1 cellular context compared by ENCODE assay signal in the genomic region with DNA sequence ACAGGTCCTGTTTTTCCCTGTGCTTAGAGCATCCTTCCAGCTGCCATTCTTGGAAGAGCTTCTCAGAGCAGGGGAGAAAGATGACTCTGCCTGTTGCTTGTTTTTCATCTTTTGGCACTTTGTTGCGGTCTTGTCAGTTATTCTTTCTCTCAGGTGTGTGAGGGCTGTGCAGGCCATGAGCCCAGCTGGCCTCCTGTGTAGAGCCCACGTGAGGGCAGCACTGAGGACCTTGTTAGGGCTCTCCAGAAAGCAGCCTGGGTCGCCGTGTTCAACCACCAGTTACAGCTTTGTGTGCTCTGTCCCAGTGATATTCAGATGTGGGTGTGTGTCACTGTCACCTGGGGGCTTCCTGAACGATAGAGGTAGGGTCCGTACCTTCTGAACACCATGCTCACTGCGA.
TF ChIP-seq lines count a peak whose summit lies in the region.

No MANE protein-coding gene starts in this region.

TF ChIP-seq in GM12891, 5 proteins besides CTCF, POLR2A, EP300 and RAD21:
- TF ChIP-seq POU2F2 (IDR thresholded peaks at IDR 0.05; ENCODE audit: low read depth, low read length): no peak
- no peak for TF ChIP-seq SPI1 (IDR thresholded peaks at IDR 0.05; ENCODE audit: low read depth, low read length)
- no peak for TF ChIP-seq PAX5 (IDR thresholded peaks at IDR 0.05; ENCODE audit: insufficient read depth, low read length, severe bottlenecking)
- no peak for TF ChIP-seq POLR2AphosphoS5 (IDR thresholded peaks at IDR 0.05; ENCODE audit: low read depth, low read length)
- no peak for TF ChIP-seq TAF1 (IDR thresholded peaks at IDR 0.05; ENCODE audit: low read depth, low read length)
